Comparison of ENCODE assay signal across 9 cellular contexts in the genomic region with DNA sequence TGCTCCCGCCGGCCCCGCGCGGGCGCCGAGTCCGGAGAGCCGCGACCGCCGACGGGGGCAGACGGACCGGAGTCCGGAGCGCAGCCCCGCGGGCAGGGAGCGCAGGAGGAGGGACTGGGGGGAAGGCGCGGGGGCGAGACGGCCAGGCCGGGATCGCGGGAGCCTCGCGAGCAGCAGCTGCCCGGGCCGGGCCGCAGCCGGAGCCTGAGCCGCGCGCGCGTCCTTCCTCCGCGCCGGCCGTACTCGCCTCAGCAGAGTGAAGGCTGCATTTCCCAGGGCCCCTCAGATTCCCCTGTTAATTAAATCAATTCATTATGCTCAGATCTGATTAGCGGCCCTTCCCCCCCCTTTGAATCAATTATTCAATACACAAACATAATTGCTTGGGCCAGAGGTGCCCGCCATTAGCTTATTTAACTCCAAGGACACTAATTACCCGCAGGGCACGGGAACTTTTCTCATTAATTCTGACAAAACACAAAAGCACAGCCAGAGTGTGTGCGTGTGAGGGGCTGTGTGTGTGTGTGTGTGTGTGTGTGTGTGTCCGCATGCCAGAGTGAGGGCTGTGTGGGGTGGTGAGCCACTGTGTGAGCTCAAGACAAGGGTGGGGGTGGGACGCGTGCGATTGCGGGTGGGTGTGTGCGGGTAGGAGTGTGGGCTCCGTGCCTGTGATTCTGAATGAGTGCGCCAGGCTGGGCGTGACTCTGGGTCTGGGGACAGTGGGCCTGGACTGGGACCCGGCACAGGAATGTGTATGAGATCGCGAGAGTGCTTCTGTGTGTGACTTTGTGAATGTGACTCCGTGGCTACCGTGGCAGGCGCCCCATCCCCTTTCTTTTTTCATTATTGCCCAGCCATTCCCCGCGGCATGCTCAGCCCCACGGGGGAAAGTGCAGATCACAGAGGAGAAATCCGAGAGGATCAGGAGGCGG. TPM values are rescaled to one million over a fixed set of nuclear protein-coding genes. Genes with fewer than 3 reads are reported as not detected.
DNase-seq lines count a peak whose midpoint lies in the region; ATAC-seq and FAIRE-seq lines count a peak whose summit lies in the region.
"Had no signal": no experiment of that assay in that cellular context is flagged by ENCODE, and none has a peak within 500 bp of the region (broad histone marks: within the 10 kb centered on the region; RNA-seq: fewer than 3 reads in every experiment).

No MANE protein-coding gene starts in this region.

- peaks cover 77% of the 10 kb centered on the region for H3K27me3 Mint-ChIP-seq in activated naive CD8-positive, alpha-beta T cell treated with anti-CD3 and anti-CD28 coated beads for 36 hours
- H3K27me3 Mint-ChIP-seq in stimulated activated naive CD8-positive, alpha-beta T cell treated with anti-CD3 and anti-CD28 coated beads, Interleukin-15, amount 100 ng/mL, for 72 hours: peaks cover 80% of the 10 kb centered on the region

- H3K9me3 Mint-ChIP-seq in activated naive CD8-positive, alpha-beta T cell treated with anti-CD3 and anti-CD28 coated beads for 36 hours: no peaks in the 10 kb centered on the region
- H3K9me3 Mint-ChIP-seq in stimulated activated naive CD8-positive, alpha-beta T cell treated with anti-CD3 and anti-CD28 coated beads, Interleukin-15, amount 100 ng/mL, for 72 hours: no peaks in the 10 kb centered on the region

- H3K4me1 Mint-ChIP-seq in activated naive CD8-positive, alpha-beta T cell treated with anti-CD3 and anti-CD28 coated beads for 36 hours: peaks cover 6% of the 10 kb centered on the region
- H3K4me1 Mint-ChIP-seq in stimulated activated naive CD8-positive, alpha-beta T cell treated with anti-CD3 and anti-CD28 coated beads, Interleukin-15, amount 100 ng/mL, for 72 hours: peaks cover 14% of the 10 kb centered on the region

- ATAC-seq in left colon (peak; percentile 14), HG03457 (IDR thresholded peaks at IDR 0.05; ENCODE audit: unreplicated experiment) (no peak), HG02840 (IDR thresholded peaks at IDR 0.05; ENCODE audit: low FRiP score, unreplicated experiment) (no peak)
- peak; percentile 39 for ATAC-seq in stimulated activated naive CD8-positive, alpha-beta T cell treated with anti-CD3 and anti-CD28 coated beads, Interleukin-15, amount 100 ng/mL, for 72 hours

- H3K27ac Mint-ChIP-seq in activated naive CD8-positive, alpha-beta T cell treated with anti-CD3 and anti-CD28 coated beads for 36 hours: no peak overlapping the region
- no peak overlapping the region for H3K27ac Mint-ChIP-seq in stimulated activated naive CD8-positive, alpha-beta T cell treated with anti-CD3 and anti-CD28 coated beads, Interleukin-15, amount 100 ng/mL, for 72 hours

- FAIRE-seq in RCC 7860 (lab: Jason Lieb, UNC): no peak

- H3K4me3 Mint-ChIP-seq in activated naive CD8-positive, alpha-beta T cell treated with anti-CD3 and anti-CD28 coated beads for 36 hours: peak overlapping the region; percentile 32
- H3K4me3 Mint-ChIP-seq in stimulated activated naive CD8-positive, alpha-beta T cell treated with anti-CD3 and anti-CD28 coated beads, Interleukin-15, amount 100 ng/mL, for 72 hours: peak overlapping the region; percentile 45 to 62

- intact Hi-C loops in left colon (cut with DNase I, micrococcal nuclease): no loop called here

- H3K36me3 Mint-ChIP-seq in activated naive CD8-positive, alpha-beta T cell treated with anti-CD3 and anti-CD28 coated beads for 36 hours: no peaks in the 10 kb centered on the region

- DNase-seq in NCI-H2227 (lab: John Stamatoyannopoulos, UW; ENCODE audit: unreplicated experiment): peak; percentile 50
- DNase-seq in NCI-H2227 treated with DMSO at 0.1 percent for 48 hours (lab: John Stamatoyannopoulos, UW): no peak
- DNase-seq in activated naive CD8-positive, alpha-beta T cell treated with anti-CD3 and anti-CD28 coated beads for 36 hours: no peak
- DNase-seq in left colon: peak in 1 of 2 donors; percentile 2
- DNase-seq in stimulated activated naive CD8-positive, alpha-beta T cell treated with anti-CD3 and anti-CD28 coated beads, Interleukin-15, amount 100 ng/mL, for 72 hours: no peak
- no peak for DNase-seq in RCC 7860 (ENCODE audit: low spot score)
- DNase-seq: activated CD4-positive, CD25-positive, alpha-beta regulatory T cell had no signal

RNA-seq across cellular contexts. Expression of gene LMO1, which starts 5.1 kb away (rescaled TPM):
- total RNA-seq in activated naive CD8-positive, alpha-beta T cell treated with anti-CD3 and anti-CD28 coated beads for 36 hours: not detected
- total RNA-seq in left colon: not detected

Comparison
In these comparisons a context has a peak if more than half of its experiments do, and no peak if none do; other contexts are left out.
1. ATAC-seq: peak in left colon (single experiment) and stimulated activated naive CD8-positive, alpha-beta T cell treated with anti-CD3 and anti-CD28 coated beads, Interleukin-15, amount 100 ng/mL, for 72 hours (single experiment); none in HG03457 (single experiment) and HG02840 (single experiment).